Comparison of ENCODE assay signal across 17 cellular contexts in the genomic region with DNA sequence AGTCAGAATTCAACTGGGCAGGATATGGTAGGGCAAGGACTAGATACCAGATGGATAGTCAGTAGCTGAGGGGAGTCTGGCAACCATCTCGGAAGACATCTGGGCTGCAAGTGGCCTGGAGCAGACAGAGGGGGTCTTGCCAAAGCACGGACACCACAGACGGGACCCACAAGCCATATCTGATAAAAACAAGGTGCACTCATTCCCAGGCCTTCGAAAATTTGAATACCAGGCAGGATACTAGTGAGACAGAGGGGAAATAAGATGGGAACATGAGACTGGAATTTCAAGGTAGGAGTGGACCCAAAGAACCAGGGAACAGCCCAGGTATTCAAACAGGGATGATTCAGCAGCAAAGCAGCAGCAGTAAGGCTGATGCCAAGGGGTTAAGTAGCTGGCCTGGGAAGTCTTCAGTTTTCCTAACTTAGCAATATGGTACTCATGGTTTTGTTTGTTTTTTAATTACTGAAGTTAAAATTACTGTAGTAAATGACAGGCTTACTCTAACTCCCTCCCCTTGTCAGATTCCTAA.
DNase-seq lines count a peak whose midpoint lies in the region; ATAC-seq and TF ChIP-seq lines count a peak whose summit lies in the region.
"Had no signal": no experiment of that assay in that cellular context is flagged by ENCODE, and none has a peak within 500 bp of the region (broad histone marks: within the 10 kb centered on the region; RNA-seq: fewer than 3 reads in every experiment).

No MANE protein-coding gene starts in this region.

- no peak overlapping the region for H3K4me2 ChIP-seq in IMR-90 (ENCODE audit: low read depth, low read length)
- H3K4me2 ChIP-seq: BLaER1 had no signal

- DNase-seq in IMR-90 (no peak), RWPE2 (ENCODE audit: low spot score) (no peak), esophagus muscularis mucosa (ENCODE audit: extremely low spot score) (peak; percentile 88), kidney tubule cell (ENCODE audit: low spot score) (peak; percentile 37), MCF 10A (ENCODE audit: unreplicated experiment) (no peak), left lung (no peak)
- no peak for DNase-seq in stimulated activated CD4-positive, alpha-beta T cell treated with anti-CD3 and anti-CD28 coated beads, Interleukin-15, amount 100 ng/mL, for 24 hours
- DNase-seq: Caco-2; CD4-positive, CD25-positive, alpha-beta regulatory T cell; CD8-positive, alpha-beta T cell; DMS153; DND-41; GOT3; HCEC 1CT had no signal

- H3K27me3 ChIP-seq in IMR-90 (ENCODE audit: control insufficient read depth, insufficient read depth, low read length) = no peaks in the 10 kb centered on the region
- no peaks in the 10 kb centered on the region for H3K27me3 ChIP-seq in RWPE2 (ENCODE audit: insufficient read depth, poor library complexity, severe bottlenecking)
- no peaks in the 10 kb centered on the region for H3K27me3 ChIP-seq in esophagus muscularis mucosa
- H3K27me3 ChIP-seq in left lung = no peaks in the 10 kb centered on the region
- H3K27me3 ChIP-seq: BLaER1 had no signal

- no peak overlapping the region for H2BK20ac ChIP-seq in IMR-90 (ENCODE audit: low read depth, low read length)

- H3K56ac ChIP-seq in IMR-90 (ENCODE audit: extremely low read depth, insufficient read depth, low read length) = no peak overlapping the region

- TF ChIP-seq POLR2A in IMR-90 (IDR thresholded peaks at IDR 0.05; ENCODE audit: low read depth, low read length) (no peak), esophagus muscularis mucosa (IDR thresholded peaks at IDR 0.05; ENCODE audit: low read depth) (no peak)

- no peak overlapping the region for H3K4me3 Mint-ChIP-seq in MCF 10A (ENCODE audit: unreplicated experiment)
- H3K4me3 Mint-ChIP-seq: CD4-positive, CD25-positive, alpha-beta regulatory T cell; CD8-positive, alpha-beta T cell had no signal

- no peaks in the 10 kb centered on the region for H3K9me1 ChIP-seq in IMR-90 (ENCODE audit: insufficient read depth, low read length)

- TF ChIP-seq CTCF in IMR-90 (conservative IDR thresholded peaks at IDR 0.05; ENCODE audit: low read depth, low read length) = no peak
- TF ChIP-seq CTCF in RWPE2 (IDR thresholded peaks at IDR 0.05; ENCODE audit: poor library complexity, severe bottlenecking) = no peak
- TF ChIP-seq CTCF in esophagus muscularis mucosa (IDR thresholded peaks at IDR 0.05) = no peak
- TF ChIP-seq CTCF in MCF 10A (IDR thresholded peaks at IDR 0.05; ENCODE audit: unreplicated experiment) = no peak
- no peak for TF ChIP-seq CTCF in left lung (IDR thresholded peaks at IDR 0.05)

- H2BK5ac ChIP-seq in IMR-90 (ENCODE audit: low read depth, low read length, poor library complexity, severe bottlenecking) = no peak overlapping the region

- 86% methylated on average over 1 of the region's 4 CpGs; no CpG with 5 or more reads in 1 of the 2 experiments for WGBS in IMR-90 (ENCODE audit: extremely low coverage in 2 of 2, insufficient read length in 1 of 2), 2 experiments
- 91% methylated on average over 4 of the region's 4 CpGs for WGBS in esophagus muscularis mucosa

- TF ChIP-seq EP300 in esophagus muscularis mucosa (IDR thresholded peaks at IDR 0.05) = no peak

- no peak overlapping the region for H2BK120ac ChIP-seq in IMR-90 (ENCODE audit: low read depth, low read length)

- no peaks in the 10 kb centered on the region for H3K36me3 Mint-ChIP-seq in MCF 10A (ENCODE audit: insufficient read depth, unreplicated experiment)
- H3K36me3 Mint-ChIP-seq: CD4-positive, CD25-positive, alpha-beta regulatory T cell; CD8-positive, alpha-beta T cell had no signal

- no peak overlapping the region for H3K4me3 ChIP-seq in IMR-90 (ENCODE audit: insufficient read depth, low read depth, low read length)
- H3K4me3 ChIP-seq in RWPE2 (ENCODE audit: severe bottlenecking) = no peak overlapping the region
- no peak overlapping the region for H3K4me3 ChIP-seq in esophagus muscularis mucosa
- H3K4me3 ChIP-seq in left lung = no peak overlapping the region
- H3K4me3 ChIP-seq: BLaER1 had no signal

- H4K5ac ChIP-seq in IMR-90 (ENCODE audit: low read depth, low read length) = no peak overlapping the region

- in situ Hi-C loops in IMR-90 (cut with MboI; ENCODE audit: low sequenced_read_pairs) = no loop called here

- H2AK9ac ChIP-seq in IMR-90 (replicated peaks; ENCODE audit: low read depth, low read length, poor library complexity) = peak overlapping the region; percentile 14

- H3K27ac Mint-ChIP-seq in MCF 10A (ENCODE audit: low read depth, unreplicated experiment) = no peak overlapping the region
- H3K27ac Mint-ChIP-seq: CD4-positive, CD25-positive, alpha-beta regulatory T cell; CD8-positive, alpha-beta T cell had no signal

- intact Hi-C loops in IMR-90 (cut with micrococcal nuclease) = no loop called here
- intact Hi-C loops in esophagus muscularis mucosa (cut with DNase I) = no loop called here
- intact Hi-C loops in MCF 10A (cut with micrococcal nuclease) = no loop called here
- intact Hi-C loops in left lung (cut with DNase I) = no loop called here

- dilution Hi-C loops in IMR-90 (cut with HindIII; ENCODE audit: low sequenced_read_pairs, unreplicated experiment) = no loop called here

- H3K27me3 Mint-ChIP-seq in MCF 10A (ENCODE audit: insufficient read depth, unreplicated experiment) = no peaks in the 10 kb centered on the region
- H3K27me3 Mint-ChIP-seq: CD4-positive, CD25-positive, alpha-beta regulatory T cell had no signal

- H3K79me1 ChIP-seq in IMR-90 (ENCODE audit: low read depth in 1 of 2, low read length in 2 of 2) = no peaks in the 10 kb centered on the region

- no peaks in the 10 kb centered on the region for H3K4me1 Mint-ChIP-seq in MCF 10A (ENCODE audit: insufficient read depth, unreplicated experiment)
- H3K4me1 Mint-ChIP-seq: CD4-positive, CD25-positive, alpha-beta regulatory T cell had no signal

- H3K14ac ChIP-seq in IMR-90 (replicated peaks; ENCODE audit: low read depth, low read length) = no peak overlapping the region

- H2AFZ ChIP-seq in IMR-90 (replicated peaks; ENCODE audit: low read length, poor library complexity) = no peak overlapping the region

- H3K9ac ChIP-seq in IMR-90 (ENCODE audit: low read depth, low read length) = no peak overlapping the region
- H3K9ac ChIP-seq: BLaER1 had no signal

- BruUV-seq in IMR-90 (replicated peaks; lab: Mats Ljungman, UMichigan) (no TSS peak), MCF 10A (replicated peaks; lab: Mats Ljungman, UMichigan) (no TSS peak)

- no peak overlapping the region for H3K23ac ChIP-seq in IMR-90 (ENCODE audit: low read depth, low read length)

- POLR2A ChIA-PET in IMR-90 (lab: Charles Lee; ENCODE audit: unreplicated experiment) = no interaction called here
- POLR2A ChIA-PET in MCF 10A (lab: Yijun Ruan, JAX) = no interaction called here

- no peak overlapping the region for H2AK5ac ChIP-seq in IMR-90 (ENCODE audit: low read depth, low read length)

- peaks cover 5% of the 10 kb centered on the region for H3K9me3 ChIP-seq in IMR-90 (ENCODE audit: control insufficient read depth, insufficient read depth, low read length)
- H3K9me3 ChIP-seq in RWPE2 (ENCODE audit: severe bottlenecking) = no peaks in the 10 kb centered on the region
- H3K9me3 ChIP-seq in esophagus muscularis mucosa = peaks cover 0 to 10% (median 9%) of the 10 kb centered on the region in 4 donors
- H3K9me3 ChIP-seq in left lung = peaks cover 0 to 10% of the 10 kb centered on the region in 2 donors
- H3K9me3 ChIP-seq: Caco-2 had no signal

- H2BK15ac ChIP-seq in IMR-90 (ENCODE audit: low read depth, low read length) = no peak overlapping the region

- no peak for ATAC-seq in IMR-90 (ENCODE audit: low read depth)
- ATAC-seq in RWPE2 (ENCODE audit: low read depth) = peak; percentile 61; the same call in 2 of the 3 replicates
- ATAC-seq in HG02610 (IDR thresholded peaks at IDR 0.05; ENCODE audit: unreplicated experiment) = no peak
- no peak for ATAC-seq in left lung
- ATAC-seq: CD8-positive, alpha-beta T cell had no signal

- H3K18ac ChIP-seq in IMR-90 (ENCODE audit: low read depth, low read length) = no peak overlapping the region

- no peaks in the 10 kb centered on the region for H3K4me1 ChIP-seq in IMR-90 (ENCODE audit: control insufficient read depth, insufficient read depth, low read length)
- peaks cover 3% of the 10 kb centered on the region for H3K4me1 ChIP-seq in RWPE2 (ENCODE audit: insufficient read depth, poor library complexity, severe bottlenecking)
- peaks cover 0 to under 1% (median 0%) of the 10 kb centered on the region in 4 donors for H3K4me1 ChIP-seq in esophagus muscularis mucosa
- no peaks in the 10 kb centered on the region for H3K4me1 ChIP-seq in left lung
- H3K4me1 ChIP-seq: Caco-2 had no signal

- H3K36me3 ChIP-seq in IMR-90 (ENCODE audit: control insufficient read depth, insufficient read depth, low read length) = no peaks in the 10 kb centered on the region
- no peaks in the 10 kb centered on the region for H3K36me3 ChIP-seq in RWPE2 (ENCODE audit: low read depth)
- H3K36me3 ChIP-seq in esophagus muscularis mucosa = no peaks in the 10 kb centered on the region
- no peaks in the 10 kb centered on the region for H3K36me3 ChIP-seq in left lung
- H3K36me3 ChIP-seq: BLaER1 had no signal

- no peak overlapping the region for H3K4ac ChIP-seq in IMR-90 (ENCODE audit: low read depth, low read length)

- no peak for TF ChIP-seq RAD21 in IMR-90 (IDR thresholded peaks at IDR 0.05; ENCODE audit: low read length)

- no peak overlapping the region for H4K91ac ChIP-seq in IMR-90 (ENCODE audit: insufficient read depth, low read depth, low read length)

- H4K8ac ChIP-seq in IMR-90 (ENCODE audit: low read depth in 2 of 2, low read length in 2 of 2) = no peak overlapping the region

- CTCF ChIA-PET in IMR-90 (lab: Yijun Ruan, JAX) (no interaction called here), MCF 10A (lab: Yijun Ruan, JAX) (interaction anchor here (0.8 kb wide), 1 partner anchor 67 kb away, joined by 3 read pairs; no protein-coding TSS in a partner anchor)

- no peaks in the 10 kb centered on the region for H4K20me1 ChIP-seq in IMR-90 (ENCODE audit: insufficient read depth, low read length)
- H4K20me1 ChIP-seq: BLaER1 had no signal

- peaks cover 31% of the 10 kb centered on the region for H3K9me3 Mint-ChIP-seq in MCF 10A (ENCODE audit: unreplicated experiment)
- H3K9me3 Mint-ChIP-seq: CD8-positive, alpha-beta T cell had no signal

- no peak overlapping the region for H3K27ac ChIP-seq in IMR-90 (ENCODE audit: insufficient read depth, low read length)
- H3K27ac ChIP-seq in RWPE2 (ENCODE audit: poor library complexity, severe bottlenecking) = no peak overlapping the region
- no peak overlapping the region for H3K27ac ChIP-seq in esophagus muscularis mucosa (replicated peaks in 1 of 4)
- no peak overlapping the region for H3K27ac ChIP-seq in left lung
- H3K27ac ChIP-seq: BLaER1, C4-2B had no signal

TF ChIP-seq in IMR-90, 13 proteins besides CTCF, POLR2A, EP300 and RAD21 (continues in another document):
- TF ChIP-seq BHLHE40 (IDR thresholded peaks at IDR 0.05; ENCODE audit: low read depth, low read length) (no peak), CHD1 (IDR thresholded peaks at IDR 0.05; ENCODE audit: low read depth, low read length) (no peak)

Comparison
In these comparisons a context has a peak if more than half of its experiments do, and no peak if none do; other contexts are left out.
1. DNase-seq: peak in esophagus muscularis mucosa (single experiment) and kidney tubule cell (single experiment); none in IMR-90 (single experiment), RWPE2 (single experiment), MCF 10A (single experiment), left lung (0 of 2) and stimulated activated CD4-positive, alpha-beta T cell treated with anti-CD3 and anti-CD28 coated beads, Interleukin-15, amount 100 ng/mL, for 24 hours (single experiment).